In the genomic region with DNA sequence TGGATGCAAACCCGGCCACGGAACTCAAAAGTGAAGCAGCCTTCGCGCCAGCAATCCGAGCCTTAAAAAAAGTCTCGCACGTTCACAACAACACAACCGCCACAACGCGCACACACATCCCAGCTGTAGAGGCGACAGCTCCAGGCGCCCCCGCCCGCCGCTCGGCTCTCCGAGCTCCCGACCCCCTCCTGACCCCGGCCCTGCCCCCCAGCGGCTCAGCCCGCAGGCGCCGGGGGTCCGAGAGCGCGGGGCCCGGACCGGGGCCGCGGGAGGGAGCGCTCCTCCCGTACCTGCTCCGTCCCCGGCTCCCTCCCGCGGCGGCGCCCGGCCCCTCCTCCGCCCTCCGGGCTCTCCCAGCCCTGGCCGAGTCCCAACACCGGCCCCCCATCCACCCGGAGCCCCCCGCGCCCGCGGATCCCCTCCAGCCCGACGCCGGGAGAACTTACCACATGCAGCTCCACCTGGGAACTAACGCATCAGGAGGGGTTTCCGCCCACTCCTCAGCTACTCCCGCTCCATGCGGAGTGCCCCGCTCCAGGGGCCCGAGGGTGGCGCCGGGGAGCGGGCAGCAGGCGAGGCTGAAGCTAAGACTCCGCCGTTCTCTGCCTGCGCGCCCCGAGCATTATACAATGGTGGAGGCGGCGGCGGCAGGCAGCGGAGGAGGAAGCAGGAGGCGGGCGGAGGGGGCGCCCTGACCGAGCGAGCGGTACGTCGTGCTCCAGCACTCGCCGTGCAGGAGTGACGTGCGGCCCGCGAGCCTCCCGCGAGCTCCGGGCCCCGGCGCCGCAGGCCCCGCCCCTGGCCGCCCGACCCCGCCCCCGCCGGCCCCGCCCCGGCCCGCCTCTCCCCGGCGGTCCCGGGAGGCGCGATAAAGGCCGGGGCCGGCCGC, we compare ENCODE assay signal across 7 cellular contexts. TPM values are rescaled to one million over a fixed set of nuclear protein-coding genes. Genes with fewer than 3 reads are reported as not detected.
A peak's percentile ranks its signal among the peaks of the same experiment; 100 is the strongest.
DNase-seq lines count a peak whose midpoint lies in the region; ATAC-seq and TF ChIP-seq lines count a peak whose summit lies in the region.

A gene with protein sequence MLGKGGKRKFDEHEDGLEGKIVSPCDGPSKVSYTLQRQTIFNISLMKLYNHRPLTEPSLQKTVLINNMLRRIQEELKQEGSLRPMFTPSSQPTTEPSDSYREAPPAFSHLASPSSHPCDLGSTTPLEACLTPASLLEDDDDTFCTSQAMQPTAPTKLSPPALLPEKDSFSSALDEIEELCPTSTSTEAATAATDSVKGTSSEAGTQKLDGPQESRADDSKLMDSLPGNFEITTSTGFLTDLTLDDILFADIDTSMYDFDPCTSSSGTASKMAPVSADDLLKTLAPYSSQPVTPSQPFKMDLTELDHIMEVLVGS (minus strand): TSS at position 740 of the 889 bp plus-strand sequence. CDS start 17,042 bp downstream, outside the sequence.

- no peaks in the 10 kb centered on the region for H3K36me3 Mint-ChIP-seq in brain

- peak; percentile 64 for ATAC-seq in GM18520 (IDR thresholded peaks at IDR 0.05; ENCODE audit: unreplicated experiment)
- peak; percentile 71 for ATAC-seq in HG03039 (IDR thresholded peaks at IDR 0.05; ENCODE audit: unreplicated experiment)

- TF ChIP-seq CTCF in brain (conservative IDR thresholded peaks at IDR 0.05), result peak in 1 of 2 experiments; percentile 38

- H3K27ac Mint-ChIP-seq in brain, result peak within 1 kb of the TSS; percentile 90 to 97 (median 94)

- peaks cover 4% of the 10 kb centered on the region for H3K27me3 Mint-ChIP-seq in brain

- H3K4me3 ChIP-seq in iPS-18c (ENCODE audit: insufficient read depth, low read depth, low read length), result peak within 1 kb of the TSS; percentile 82
- H3K4me3 ChIP-seq in skin epidermis, result peak within 1 kb of the TSS; percentile 68 to 97 (median 89)

- H3K9me3 ChIP-seq in iPS-18c (ENCODE audit: control insufficient read depth, insufficient read depth, low read length), result no peaks in the 10 kb centered on the region

- no peaks in the 10 kb centered on the region for H3K9me3 Mint-ChIP-seq in brain

- peak within 1 kb of the TSS; percentile 92 to 100 (median 98) for H3K27ac ChIP-seq in skin epidermis

- peak within 1 kb of the TSS; percentile 89 to 93 (median 91) for H3K4me3 Mint-ChIP-seq in brain

- DNase-seq in NCI-H2107 treated with DMSO at 0.1 percent for 48 hours (lab: John Stamatoyannopoulos, UW; ENCODE audit: unreplicated experiment) (peak; percentile 61), UCSD-AML1 (lab: John Stamatoyannopoulos, UW; ENCODE audit: unreplicated experiment) (peak; percentile 88)

- peaks cover 61% of the 10 kb centered on the region for H3K4me1 Mint-ChIP-seq in brain

RNA-seq across cellular contexts. Expression of the gene that starts here (rescaled TPM):
- 3.1 TPM for polyA plus RNA-seq in brain (ENCODE audit: insufficient read depth, low read depth, low replicate concordance)

Comparison
In these comparisons a context has a peak if more than half of its experiments do, and no peak if none do; other contexts are left out.
1. Peak in every context shown above with its lines: DNase-seq, ATAC-seq, H3K4me3 ChIP-seq and H3K27ac ChIP-seq.